ENCODE assay signal across 11 cellular contexts in genomic region chrX:70769659-70770232, GRCh38.
DNase-seq lines count a peak whose midpoint lies in the region; ATAC-seq and TF ChIP-seq lines count a peak whose summit lies in the region.
"Had no signal": no experiment of that assay in that cellular context is flagged by ENCODE, and none has a peak within 500 bp of the region (broad histone marks: within the 10 kb centered on the region; RNA-seq: fewer than 3 reads in every experiment).

No MANE protein-coding gene starts in this region.

- DNase-seq in DND-41: no peak
- peak; percentile 65 for DNase-seq in Karpas-422
- peak; percentile 19 for DNase-seq in astrocyte of the spinal cord (ENCODE audit: low read depth, low spot score)
- peak; percentile 10 for DNase-seq in mesenchymal stem cell
- no peak for DNase-seq in DMS153 treated with DMSO at 0.1 percent for 48 hours (lab: John Stamatoyannopoulos, UW; ENCODE audit: unreplicated experiment)
- no peak for DNase-seq in stimulated activated CD4-positive, alpha-beta T cell treated with anti-CD3 and anti-CD28 coated beads, Interleukin-1b, Interleukin-23, amount 100 ng/mL, for 48 hours
- DNase-seq: activated naive CD4-positive, alpha-beta T cell; midbrain; NCI-H1436 had no signal

- H3K9ac ChIP-seq in DND-41 (ENCODE audit: low read depth, low read length): no peak overlapping the region
- no peak overlapping the region for H3K9ac ChIP-seq in Karpas-422 (ENCODE audit: low read length)
- H3K9ac ChIP-seq in mesenchymal stem cell (ENCODE audit: low read length): no peak overlapping the region

- H3K23ac ChIP-seq in mesenchymal stem cell (ENCODE audit: low read length in 2 of 2): no peak overlapping the region

- no CpG with 5 or more reads among the region's 3 CpGs for WGBS in mesenchymal stem cell

- no peaks in the 10 kb centered on the region for H3K9me2 ChIP-seq in Karpas-422 (replicated peaks; ENCODE audit: insufficient read depth, low read length)

- H3K27me3 ChIP-seq in DND-41 (ENCODE audit: insufficient read depth, low read length, poor library complexity): no peaks in the 10 kb centered on the region
- no peaks in the 10 kb centered on the region for H3K27me3 ChIP-seq in Karpas-422 (ENCODE audit: low read length)
- peaks cover 0 to 19% of the 10 kb centered on the region in 2 experiments for H3K27me3 ChIP-seq in mesenchymal stem cell (ENCODE audit: control insufficient read depth in 1 of 2, insufficient read depth in 1 of 2, low read length in 2 of 2)

- no peak overlapping the region for H2BK120ac ChIP-seq in mesenchymal stem cell (ENCODE audit: low read depth, low read length)

- H2AFZ ChIP-seq in DND-41 (ENCODE audit: low read depth, low read length) (no peak overlapping the region), Karpas-422 (ENCODE audit: low read length) (no peak overlapping the region), mesenchymal stem cell (ENCODE audit: low read depth, low read length) (no peak overlapping the region)

- H3K27ac ChIP-seq in DND-41 (ENCODE audit: low read length): no peak overlapping the region
- no peak overlapping the region for H3K27ac ChIP-seq in Karpas-422 (ENCODE audit: low read length)
- no peak overlapping the region for H3K27ac ChIP-seq in mesenchymal stem cell (ENCODE audit: low read length, poor library complexity, severe bottlenecking)

- H2AK5ac ChIP-seq in mesenchymal stem cell (ENCODE audit: low read length, severe bottlenecking): no peak overlapping the region

- no peak overlapping the region for H4K8ac ChIP-seq in mesenchymal stem cell (ENCODE audit: low read length)

- H3K18ac ChIP-seq in mesenchymal stem cell (ENCODE audit: low read depth in 1 of 2, low read length in 2 of 2): no peak overlapping the region

- H3K79me1 ChIP-seq in mesenchymal stem cell (replicated peaks; ENCODE audit: low read length, poor library complexity, severe bottlenecking): no peaks in the 10 kb centered on the region

- H3K36me3 ChIP-seq in DND-41 (ENCODE audit: insufficient read depth, low read length) (no peaks in the 10 kb centered on the region), Karpas-422 (ENCODE audit: insufficient read depth, low read length) (no peaks in the 10 kb centered on the region), mesenchymal stem cell (ENCODE audit: control insufficient read depth in 1 of 2, insufficient read depth in 2 of 2, low read depth in 1 of 2, low read length in 2 of 2) (no peaks in the 10 kb centered on the region)

- no peaks in the 10 kb centered on the region for H3K4me1 ChIP-seq in DND-41 (ENCODE audit: insufficient read depth, low read length)
- no peaks in the 10 kb centered on the region for H3K4me1 ChIP-seq in Karpas-422 (ENCODE audit: low read length)
- no peaks in the 10 kb centered on the region for H3K4me1 ChIP-seq in mesenchymal stem cell (ENCODE audit: control insufficient read depth, insufficient read depth, low read depth, low read length)

- H3K4me2 ChIP-seq in DND-41 (ENCODE audit: insufficient read depth, low read length) (no peak overlapping the region), Karpas-422 (ENCODE audit: low read depth, low read length, poor library complexity, severe bottlenecking) (no peak overlapping the region), mesenchymal stem cell (ENCODE audit: low read length, poor library complexity, severe bottlenecking) (no peak overlapping the region)

- H3K79me2 ChIP-seq in DND-41 (ENCODE audit: insufficient read depth, low read length): no peaks in the 10 kb centered on the region
- H3K79me2 ChIP-seq in Karpas-422 (ENCODE audit: low read length): no peaks in the 10 kb centered on the region

- H3K14ac ChIP-seq in mesenchymal stem cell (ENCODE audit: low read length in 2 of 2): no peak overlapping the region

- H4K20me1 ChIP-seq in DND-41 (ENCODE audit: insufficient read depth, low read length): no peaks in the 10 kb centered on the region
- H4K20me1 ChIP-seq in Karpas-422 (ENCODE audit: insufficient read depth, low read depth, low read length): no peaks in the 10 kb centered on the region

- ATAC-seq in DND-41 (ENCODE audit: insufficient read depth, low read depth) (no peak), HG03460 (IDR thresholded peaks at IDR 0.05; ENCODE audit: unreplicated experiment) (no peak), HG03045 (IDR thresholded peaks at IDR 0.05; ENCODE audit: unreplicated experiment) (no peak)

- H3K9me3 ChIP-seq in DND-41 (ENCODE audit: insufficient read depth, low read length, severe bottlenecking): no peaks in the 10 kb centered on the region
- H3K9me3 ChIP-seq in Karpas-422 (ENCODE audit: low read length): no peaks in the 10 kb centered on the region
- no peaks in the 10 kb centered on the region for H3K9me3 ChIP-seq in mesenchymal stem cell (ENCODE audit: control insufficient read depth, low read length)

- TF ChIP-seq CTCF in DND-41 (IDR thresholded peaks at IDR 0.05; ENCODE audit: borderline replicate concordance, extremely low read depth, low read length, poor library complexity, severe bottlenecking): peak; percentile 53
- TF ChIP-seq CTCF in astrocyte of the spinal cord (IDR thresholded peaks at IDR 0.05; ENCODE audit: low read depth, low read length): peak; percentile 24

- no peak overlapping the region for H2BK5ac ChIP-seq in mesenchymal stem cell (ENCODE audit: low read depth, low read length, poor library complexity, severe bottlenecking)

- H3K4me3 ChIP-seq in DND-41 (ENCODE audit: low read depth in 1 of 2, low read length in 2 of 2): no peak overlapping the region
- no peak overlapping the region for H3K4me3 ChIP-seq in Karpas-422 (ENCODE audit: low read length)
- H3K4me3 ChIP-seq in astrocyte of the spinal cord (ENCODE audit: low read depth, low read length): no peak overlapping the region
- no peak overlapping the region for H3K4me3 ChIP-seq in mesenchymal stem cell (ENCODE audit: insufficient read depth in 1 of 2, low read depth in 1 of 2, low read length in 2 of 2)

- in situ Hi-C loops in astrocyte of the spinal cord (cut with HindIII; ENCODE audit: low sequenced_read_pairs): no loop called here

- H2BK15ac ChIP-seq in mesenchymal stem cell (ENCODE audit: low read depth, poor library complexity, severe bottlenecking): no peak overlapping the region

- H3K4ac ChIP-seq in mesenchymal stem cell (ENCODE audit: low read depth in 1 of 2, low read length in 2 of 2): no peak overlapping the region

- H2BK12ac ChIP-seq in mesenchymal stem cell (ENCODE audit: low read length in 2 of 2): no peak overlapping the region

- no peak overlapping the region for H4K91ac ChIP-seq in mesenchymal stem cell (ENCODE audit: low read length)

Comparison
In these comparisons a context has a peak if more than half of its experiments do, and no peak if none do; other contexts are left out.
1. DNase-seq: peak in Karpas-422 (single experiment), astrocyte of the spinal cord (single experiment) and mesenchymal stem cell (single experiment); none in DND-41 (single experiment), DMS153 treated with DMSO at 0.1 percent for 48 hours (single experiment) and stimulated activated CD4-positive, alpha-beta T cell treated with anti-CD3 and anti-CD28 coated beads, Interleukin-1b, Interleukin-23, amount 100 ng/mL, for 48 hours (single experiment).